In genomic region chr2:64482243-64482642, GRCh38 we compare ENCODE assay signal across 19 cellular contexts. TPM values are rescaled to one million over a fixed set of nuclear protein-coding genes. Genes with fewer than 3 reads are reported as not detected.
DNase-seq lines count a peak whose midpoint lies in the region; ATAC-seq, FAIRE-seq and TF ChIP-seq lines count a peak whose summit lies in the region.
"Had no signal": no experiment of that assay in that cellular context is flagged by ENCODE, and none has a peak within 500 bp of the region (broad histone marks: within the 10 kb centered on the region; RNA-seq: fewer than 3 reads in every experiment).

No MANE protein-coding gene starts in this region.

- H4K20me1 ChIP-seq in KMS-11 (ENCODE audit: insufficient read depth) (no peaks in the 10 kb centered on the region), hepatocyte (ENCODE audit: insufficient read depth, poor library complexity, severe bottlenecking) (no peaks in the 10 kb centered on the region)

- FAIRE-seq in A549 (lab: Jason Lieb, UNC) = no peak

- CTCF ChIA-PET in A549 (lab: Yijun Ruan, JAX) = interaction anchor here (0.7 to 14.3 kb wide), 7 partner anchors 12 to 433 kb away, joined by 3 to 533 read pairs (median 3); no protein-coding TSS in a partner anchor

- H3K4me2 ChIP-seq in A549 = no peak overlapping the region
- peak overlapping the region; percentile 70 for H3K4me2 ChIP-seq in KMS-11
- no peak overlapping the region for H3K4me2 ChIP-seq in hepatocyte

- H3K27ac ChIP-seq in A549 = no peak overlapping the region
- peak overlapping the region; percentile 74 for H3K27ac ChIP-seq in KMS-11
- H3K27ac ChIP-seq in adrenal gland = peak overlapping the region in 3 of 5 donors; percentile 24 to 72 (median 63)
- H3K27ac ChIP-seq in hepatocyte = peak overlapping the region; percentile 82
- no peak overlapping the region for H3K27ac ChIP-seq in uterus
- H3K27ac ChIP-seq: GM23248, Peyer's patch had no signal

- H2AFZ ChIP-seq in KMS-11 (ENCODE audit: low read depth) = peak overlapping the region; percentile 34
- no peak overlapping the region for H2AFZ ChIP-seq in hepatocyte
- H2AFZ ChIP-seq: GM23248 had no signal

- TF ChIP-seq POLR2A in A549 (IDR thresholded peaks at IDR 0.05; ENCODE audit: low read length) (no peak), adrenal gland (IDR thresholded peaks at IDR 0.05) (no peak), uterus (IDR thresholded peaks at IDR 0.05) (no peak)

- TF ChIP-seq CTCF in A549 (IDR thresholded peaks at IDR 0.05) (no peak), KMS-11 (conservative IDR thresholded peaks at IDR 0.05; ENCODE audit: low read depth, low read length) (no peak), adrenal gland (IDR thresholded peaks at IDR 0.05) (no peak), hepatocyte (IDR thresholded peaks at IDR 0.05; ENCODE audit: poor library complexity) (no peak), uterus (IDR thresholded peaks at IDR 0.05) (no peak)

- H3K4me3 ChIP-seq in A549 = no peak overlapping the region
- peak overlapping the region; percentile 0 for H3K4me3 ChIP-seq in KMS-11 (IDR thresholded peaks at IDR 0.05; ENCODE audit: insufficient read depth, low read depth, low read length)
- H3K4me3 ChIP-seq in adrenal gland = no peak overlapping the region
- no peak overlapping the region for H3K4me3 ChIP-seq in hepatocyte
- H3K4me3 ChIP-seq in uterus = no peak overlapping the region
- H3K4me3 ChIP-seq: GM23248, HAP-1, Peyer's patch had no signal

- no peaks in the 10 kb centered on the region for H3K4me1 ChIP-seq in A549
- H3K4me1 ChIP-seq in KMS-11 (ENCODE audit: low read depth, poor library complexity, severe bottlenecking) = peaks cover 100% of the 10 kb centered on the region
- peaks cover 0 to 6% of the 10 kb centered on the region in 2 donors for H3K4me1 ChIP-seq in adrenal gland (replicated peaks in 1 of 2)
- peaks cover 20% of the 10 kb centered on the region for H3K4me1 ChIP-seq in hepatocyte (ENCODE audit: insufficient read depth)
- H3K4me1 ChIP-seq in uterus = no peaks in the 10 kb centered on the region
- H3K4me1 ChIP-seq: BE2C had no signal

- intact Hi-C loops in adrenal gland (cut with DNase I) = no loop called here
- intact Hi-C loops in uterus (cut with DNase I; ENCODE audit: low total_unique reads) = loop anchor here (10.0 kb wide), 1 partner anchor 427 kb away; no protein-coding TSS in a partner anchor

- H3K9me3 ChIP-seq in A549 = no peaks in the 10 kb centered on the region
- no peaks in the 10 kb centered on the region for H3K9me3 ChIP-seq in adrenal gland (replicated peaks in 1 of 3)
- no peaks in the 10 kb centered on the region for H3K9me3 ChIP-seq in hepatocyte (ENCODE audit: low read depth)
- no peaks in the 10 kb centered on the region for H3K9me3 ChIP-seq in uterus
- H3K9me3 ChIP-seq: BE2C, HAP-1, Peyer's patch had no signal

- ATAC-seq in A549 = no peak
- no peak for ATAC-seq in GM18520 (IDR thresholded peaks at IDR 0.05; ENCODE audit: unreplicated experiment)
- ATAC-seq in HG03565 (IDR thresholded peaks at IDR 0.05; ENCODE audit: unreplicated experiment) = no peak

- H3K79me2 ChIP-seq in KMS-11 (ENCODE audit: insufficient read depth, low read depth) (no peaks in the 10 kb centered on the region), hepatocyte (no peaks in the 10 kb centered on the region)

- no peaks in the 10 kb centered on the region for H3K36me3 ChIP-seq in KMS-11 (ENCODE audit: insufficient read depth)
- H3K36me3 ChIP-seq in adrenal gland (replicated peaks in 1 of 2) = no peaks in the 10 kb centered on the region
- no peaks in the 10 kb centered on the region for H3K36me3 ChIP-seq in hepatocyte (replicated peaks; ENCODE audit: insufficient read depth, low read depth)
- H3K36me3 ChIP-seq in uterus = no peaks in the 10 kb centered on the region
- H3K36me3 ChIP-seq: BE2C, HAP-1, Peyer's patch had no signal

- TF ChIP-seq RAD21 in A549 (conservative IDR thresholded peaks at IDR 0.05 in 1 of 2, IDR thresholded peaks at IDR 0.05 in 1 of 2) = no peak

- no peaks in the 10 kb centered on the region for H3K27me3 ChIP-seq in KMS-11 (ENCODE audit: insufficient read depth, low read depth)
- no peaks in the 10 kb centered on the region for H3K27me3 ChIP-seq in adrenal gland
- H3K27me3 ChIP-seq in hepatocyte = no peaks in the 10 kb centered on the region
- H3K27me3 ChIP-seq in uterus = no peaks in the 10 kb centered on the region
- H3K27me3 ChIP-seq: BE2C, Peyer's patch had no signal

- POLR2A ChIA-PET in A549 (lab: Yijun Ruan, JAX) = interaction anchor here (0.5 kb wide), 1 partner anchor 520 kb away, joined by 7 read pairs; no protein-coding TSS in a partner anchor

- H3K9me2 ChIP-seq in hepatocyte (replicated peaks; ENCODE audit: insufficient read depth) = no peaks in the 10 kb centered on the region

- DNase-seq in A549 (ENCODE audit: low read depth in 1 of 2, low spot score in 1 of 2) (no peak), adrenal gland (no peak), hepatocyte (ENCODE audit: low spot score) (no peak), uterus (no peak)
- DNase-seq: BE2C; CD4-positive, CD25-positive, alpha-beta regulatory T cell; GF-D8; NCI-H1092; NCI-H1436; NCI-H187 treated with DMSO at 0.1 percent for 48 hours; NCI-H2107; NCI-H510A; NK-92 treated with Interleukin-12 subunit alpha and Interleukin-12 subunit beta, amount 100 ng/mL, for 24 hours had no signal

- TF ChIP-seq EP300 in A549 (IDR thresholded peaks at IDR 0.05) = no peak

- H3K9ac ChIP-seq in KMS-11 = 0 out of 2 replicates have a peak overlapping the region, but pooled peaks have one; percentile 10
- H3K9ac ChIP-seq: GM23248 had no signal

- WGBS in A549 (ENCODE audit: missing lambda C conversion rate) = 54% methylated on average over 1 of the region's 1 CpG
- WGBS in adrenal gland, 4 donors = 92 to 100% (median 98%) methylated on average over 1 of the region's 1 CpG
- 97% methylated on average over 1 of the region's 1 CpG for WGBS in hepatocyte (ENCODE audit: low lambda C conversion rate, missing lambda C conversion rate)

TF ChIP-seq in A549, 52 proteins besides CTCF, POLR2A, EP300 and RAD21:
- TF ChIP-seq MAFK (IDR thresholded peaks at IDR 0.05; ENCODE audit: partially characterized antibody) (peak; percentile 70), NPAS2 (CRISPR knock-in tag; IDR thresholded peaks at IDR 0.05; ENCODE audit: borderline replicate concordance) (no peak)

RNA-seq across cellular contexts. Expression of gene LGALSL, which starts 28.3 kb away (rescaled TPM):
- polyA plus RNA-seq in A549 (2011; rRNA removed) (12.7 and 14.1 TPM in 2 replicates), A549 (2017; fragmentation: RNase III; extraction: RNeasy Plus Mini Kit Qiagen cat#74134 plus additional on column Dnase treatment) (10.8 to 11.4 TPM (median 11.0 TPM) in 3 replicates), adrenal gland (10 to 100 TPM; 13.4 to 60.0 (median 16.9) TPM), hepatocyte (27.9 and 44.6 TPM in 2 replicates)
- polyA plus RNA-seq in A549 (2012; cell fraction: cytosol; rRNA removed) = 11.9 and 12.5 TPM in 2 replicates
- polyA plus RNA-seq in A549 (2012; cell fraction: nucleus; rRNA removed) = 3.5 and 5.6 TPM in 2 replicates
- 14.6 and 21.1 TPM in 2 replicates for polyA minus RNA-seq in A549 (2011; rRNA and poly(A)+ RNA removed)
- total RNA-seq in adrenal gland (10 to 100 TPM; 20.6 to 79.5 (median 31.3) TPM), hepatocyte (28.1 and 30.7 TPM in 2 replicates), uterus (10 to 100 TPM in 2 of 4 donors, 1 to 10 TPM in 2; 6.8 to 30.0 (median 15.5) TPM)

RNA-seq across cellular contexts. Expression of gene AFTPH, which starts 41.9 kb away (rescaled TPM):
- polyA plus RNA-seq in A549 (2011; rRNA removed) (51.4 and 56.6 TPM in 2 replicates), A549 (2017; fragmentation: RNase III; extraction: RNeasy Plus Mini Kit Qiagen cat#74134 plus additional on column Dnase treatment) (22.3 to 24.0 TPM (median 23.7 TPM) in 3 replicates), adrenal gland (10 to 100 TPM; 35.1 to 58.5 (median 44.6) TPM), hepatocyte (11.8 and 12.0 TPM in 2 replicates)
- 9.9 and 10.6 TPM in 2 replicates for polyA plus RNA-seq in A549 (2012; cell fraction: cytosol; rRNA removed)
- 3.7 and 4.8 TPM in 2 replicates for polyA plus RNA-seq in A549 (2012; cell fraction: nucleus; rRNA removed)
- 17.2 and 21.3 TPM in 2 replicates for polyA minus RNA-seq in A549 (2011; rRNA and poly(A)+ RNA removed)
- total RNA-seq in adrenal gland (10 to 100 TPM; 25.7 to 42.3 (median 32.1) TPM), hepatocyte (44.7 and 50.9 TPM in 2 replicates), uterus (10 to 100 TPM; 24.1 to 62.4 (median 37.4) TPM)

Comparison
In these comparisons a context has a peak if more than half of its experiments do, and no peak if none do; other contexts are left out.
1. H3K27ac ChIP-seq: peak in KMS-11 (single experiment), adrenal gland (3 of 5) and hepatocyte (single experiment); none in A549 (0 of 2) and uterus (0 of 2).